Comparison of ENCODE assay signal across 8 cellular contexts in the genomic region with DNA sequence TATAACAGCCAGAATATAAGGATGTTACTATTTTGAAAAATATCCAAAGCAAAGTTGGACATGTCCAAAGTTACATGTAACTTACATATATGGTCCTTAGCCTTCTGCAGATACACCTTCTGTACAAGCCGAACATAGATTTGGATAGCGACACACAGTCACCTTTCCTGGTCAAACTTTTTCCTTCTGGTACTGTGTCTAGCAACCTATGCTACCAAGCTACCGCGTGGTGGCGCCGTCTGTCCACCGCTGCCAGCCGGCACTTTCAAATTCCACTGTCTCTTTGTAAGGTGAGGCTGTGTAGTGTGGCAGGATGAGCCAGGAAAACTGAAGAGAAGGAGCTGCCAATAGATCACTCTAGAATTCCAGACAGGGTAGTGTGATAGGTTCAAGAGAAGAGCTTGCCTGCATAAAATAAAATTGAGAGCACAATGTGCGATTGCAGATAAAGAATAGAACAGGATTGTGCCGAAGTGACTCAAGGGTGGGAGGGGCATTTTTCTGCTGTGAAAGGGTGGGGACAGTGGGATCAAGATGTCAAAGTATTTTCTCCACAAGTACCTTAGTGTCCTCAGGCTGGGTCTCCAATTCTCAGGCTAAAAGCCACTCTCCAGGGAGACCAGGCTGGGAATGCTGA.
A peak's percentile ranks its signal among the peaks of the same experiment; 100 is the strongest.
DNase-seq lines count a peak whose midpoint lies in the region; ATAC-seq and TF ChIP-seq lines count a peak whose summit lies in the region.

No MANE protein-coding gene starts in this region.

- no peaks in the 10 kb centered on the region for H3K36me3 ChIP-seq in DND-41 (ENCODE audit: insufficient read depth, low read length)
- H3K36me3 ChIP-seq in WERI-Rb-1 = peaks cover 9% of the 10 kb centered on the region
- H3K36me3 ChIP-seq in liver (ENCODE audit: control insufficient read depth in 4 of 4, insufficient read depth in 3 of 4, low read depth in 1 of 4, low read length in 3 of 4) = no peaks in the 10 kb centered on the region

- ATAC-seq in DND-41 (ENCODE audit: insufficient read depth, low read depth) (peak; percentile 38; the same call in 1 of the 3 replicates), HG02852 (IDR thresholded peaks at IDR 0.05; ENCODE audit: unreplicated experiment) (peak; percentile 30), GM21447 (IDR thresholded peaks at IDR 0.05; ENCODE audit: unreplicated experiment) (no peak)

- peak; percentile 83 for TF ChIP-seq CTCF in DND-41 (IDR thresholded peaks at IDR 0.05; ENCODE audit: borderline replicate concordance, extremely low read depth, low read length, poor library complexity, severe bottlenecking)
- TF ChIP-seq CTCF in WERI-Rb-1 (IDR thresholded peaks at IDR 0.05; ENCODE audit: low read depth, low read length) = peak; percentile 94
- peak; percentile 97 for TF ChIP-seq CTCF in chondrocyte (IDR thresholded peaks at IDR 0.05)
- TF ChIP-seq CTCF in liver (IDR thresholded peaks at IDR 0.05; ENCODE audit: low read depth, low read length, missing input control) = peak; percentile 61

- H3K27me3 Mint-ChIP-seq in chondrocyte (ENCODE audit: low read depth) = no peaks in the 10 kb centered on the region

- H3K27ac Mint-ChIP-seq in chondrocyte (ENCODE audit: unreplicated experiment) = no peak overlapping the region

- H3K9ac ChIP-seq in DND-41 (ENCODE audit: low read depth, low read length) (no peak overlapping the region), liver (ENCODE audit: low read depth in 1 of 2, low read length in 2 of 2) (no peak overlapping the region)

- H3K4me3 ChIP-seq in DND-41 (ENCODE audit: low read depth in 1 of 2, low read length in 2 of 2) (no peak overlapping the region), WERI-Rb-1 (ENCODE audit: low read depth, low read length) (no peak overlapping the region), liver (ENCODE audit: low read depth in 1 of 3, low read length in 3 of 3) (no peak overlapping the region)

- H3K27me3 ChIP-seq in DND-41 (ENCODE audit: insufficient read depth, low read length, poor library complexity) (no peaks in the 10 kb centered on the region), WERI-Rb-1 (ENCODE audit: insufficient read depth, low read depth, severe bottlenecking) (no peaks in the 10 kb centered on the region), liver (ENCODE audit: control insufficient read depth in 4 of 4, insufficient read depth in 4 of 4, low read length in 3 of 4) (no peaks in the 10 kb centered on the region)

- DNase-seq in DND-41 = peak; percentile 49
- DNase-seq in NCI-H2107 treated with DMSO at 0.1 percent for 48 hours (lab: John Stamatoyannopoulos, UW; ENCODE audit: unreplicated experiment) = peak; percentile 59
- DNase-seq in WERI-Rb-1 = peak; percentile 76
- no peak for DNase-seq in chondrocyte (ENCODE audit: low spot score)
- peak; percentile 9 for DNase-seq in stimulated activated CD8-positive, alpha-beta memory T cell treated with anti-CD3 and anti-CD28 coated beads, Interleukin-15, amount 100 ng/mL, for 1 hour (ENCODE audit: low read depth)

- H3K4me2 ChIP-seq in DND-41 (ENCODE audit: insufficient read depth, low read length) = no peak overlapping the region

- H3K4me1 Mint-ChIP-seq in chondrocyte (ENCODE audit: low read depth) = peaks cover 21% of the 10 kb centered on the region

- no peaks in the 10 kb centered on the region for H4K20me1 ChIP-seq in DND-41 (ENCODE audit: insufficient read depth, low read length)

- 23% methylated on average over 10 of the region's 10 CpGs for WGBS in liver

- H3K9me3 Mint-ChIP-seq in chondrocyte (ENCODE audit: low read depth) = no peaks in the 10 kb centered on the region

- H2AFZ ChIP-seq in DND-41 (ENCODE audit: low read depth, low read length) = no peak overlapping the region

- H3K4me1 ChIP-seq in DND-41 (ENCODE audit: insufficient read depth, low read length) = peaks cover 28% of the 10 kb centered on the region
- H3K4me1 ChIP-seq in liver (ENCODE audit: control insufficient read depth in 4 of 4, insufficient read depth in 4 of 4, low read length in 3 of 4) = no peaks in the 10 kb centered on the region

- no peaks in the 10 kb centered on the region for H3K9me3 ChIP-seq in DND-41 (ENCODE audit: insufficient read depth, low read length, severe bottlenecking)
- no peaks in the 10 kb centered on the region for H3K9me3 ChIP-seq in WERI-Rb-1 (ENCODE audit: severe bottlenecking)
- no peaks in the 10 kb centered on the region for H3K9me3 ChIP-seq in liver (ENCODE audit: control insufficient read depth in 4 of 4, low read length in 3 of 4)

- H3K27ac ChIP-seq in DND-41 (ENCODE audit: low read length) (peak overlapping the region; percentile 91), WERI-Rb-1 (no peak overlapping the region), liver (ENCODE audit: low read depth in 1 of 2, low read length in 2 of 2) (no peak overlapping the region)

- H3K4me3 Mint-ChIP-seq in chondrocyte (ENCODE audit: unreplicated experiment) = no peak overlapping the region

- no peaks in the 10 kb centered on the region for H3K36me3 Mint-ChIP-seq in chondrocyte (ENCODE audit: low read depth)

- peak; percentile 88 to 96 for TF ChIP-seq RAD21 in liver (IDR thresholded peaks at IDR 0.05)

- no peaks in the 10 kb centered on the region for H3K79me2 ChIP-seq in DND-41 (ENCODE audit: insufficient read depth, low read length)

TF ChIP-seq in liver, 16 proteins besides CTCF, POLR2A, EP300 and RAD21:
- TF ChIP-seq HNF4A (conservative IDR thresholded peaks at IDR 0.05) = no peak
- TF ChIP-seq HNF4G (IDR thresholded peaks at IDR 0.05) = no peak
- no peak for TF ChIP-seq NR2F2 (IDR thresholded peaks at IDR 0.05)
- TF ChIP-seq, protein P1, sequence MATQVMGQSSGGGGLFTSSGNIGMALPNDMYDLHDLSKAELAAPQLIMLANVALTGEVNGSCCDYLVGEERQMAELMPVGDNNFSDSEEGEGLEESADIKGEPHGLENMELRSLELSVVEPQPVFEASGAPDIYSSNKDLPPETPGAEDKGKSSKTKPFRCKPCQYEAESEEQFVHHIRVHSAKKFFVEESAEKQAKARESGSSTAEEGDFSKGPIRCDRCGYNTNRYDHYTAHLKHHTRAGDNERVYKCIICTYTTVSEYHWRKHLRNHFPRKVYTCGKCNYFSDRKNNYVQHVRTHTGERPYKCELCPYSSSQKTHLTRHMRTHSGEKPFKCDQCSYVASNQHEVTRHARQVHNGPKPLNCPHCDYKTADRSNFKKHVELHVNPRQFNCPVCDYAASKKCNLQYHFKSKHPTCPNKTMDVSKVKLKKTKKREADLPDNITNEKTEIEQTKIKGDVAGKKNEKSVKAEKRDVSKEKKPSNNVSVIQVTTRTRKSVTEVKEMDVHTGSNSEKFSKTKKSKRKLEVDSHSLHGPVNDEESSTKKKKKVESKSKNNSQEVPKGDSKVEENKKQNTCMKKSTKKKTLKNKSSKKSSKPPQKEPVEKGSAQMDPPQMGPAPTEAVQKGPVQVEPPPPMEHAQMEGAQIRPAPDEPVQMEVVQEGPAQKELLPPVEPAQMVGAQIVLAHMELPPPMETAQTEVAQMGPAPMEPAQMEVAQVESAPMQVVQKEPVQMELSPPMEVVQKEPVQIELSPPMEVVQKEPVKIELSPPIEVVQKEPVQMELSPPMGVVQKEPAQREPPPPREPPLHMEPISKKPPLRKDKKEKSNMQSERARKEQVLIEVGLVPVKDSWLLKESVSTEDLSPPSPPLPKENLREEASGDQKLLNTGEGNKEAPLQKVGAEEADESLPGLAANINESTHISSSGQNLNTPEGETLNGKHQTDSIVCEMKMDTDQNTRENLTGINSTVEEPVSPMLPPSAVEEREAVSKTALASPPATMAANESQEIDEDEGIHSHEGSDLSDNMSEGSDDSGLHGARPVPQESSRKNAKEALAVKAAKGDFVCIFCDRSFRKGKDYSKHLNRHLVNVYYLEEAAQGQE (IDR thresholded peaks at IDR 0.05) = peak; percentile 66
- TF ChIP-seq, protein P2, sequence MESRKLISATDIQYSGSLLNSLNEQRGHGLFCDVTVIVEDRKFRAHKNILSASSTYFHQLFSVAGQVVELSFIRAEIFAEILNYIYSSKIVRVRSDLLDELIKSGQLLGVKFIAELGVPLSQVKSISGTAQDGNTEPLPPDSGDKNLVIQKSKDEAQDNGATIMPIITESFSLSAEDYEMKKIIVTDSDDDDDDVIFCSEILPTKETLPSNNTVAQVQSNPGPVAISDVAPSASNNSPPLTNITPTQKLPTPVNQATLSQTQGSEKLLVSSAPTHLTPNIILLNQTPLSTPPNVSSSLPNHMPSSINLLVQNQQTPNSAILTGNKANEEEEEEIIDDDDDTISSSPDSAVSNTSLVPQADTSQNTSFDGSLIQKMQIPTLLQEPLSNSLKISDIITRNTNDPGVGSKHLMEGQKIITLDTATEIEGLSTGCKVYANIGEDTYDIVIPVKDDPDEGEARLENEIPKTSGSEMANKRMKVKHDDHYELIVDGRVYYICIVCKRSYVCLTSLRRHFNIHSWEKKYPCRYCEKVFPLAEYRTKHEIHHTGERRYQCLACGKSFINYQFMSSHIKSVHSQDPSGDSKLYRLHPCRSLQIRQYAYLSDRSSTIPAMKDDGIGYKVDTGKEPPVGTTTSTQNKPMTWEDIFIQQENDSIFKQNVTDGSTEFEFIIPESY (IDR thresholded peaks at IDR 0.05) = no peak
